In genomic region chrX:49842603-49843002, GRCh38 we compare ENCODE assay signal across 2 cellular contexts.
TF ChIP-seq lines count a peak whose summit lies in the region.

No MANE protein-coding gene starts in this region.

TF ChIP-seq in K562, 482 proteins besides CTCF, POLR2A, EP300 and RAD21 (continued from another document):
- peak; percentile 84 for TF ChIP-seq ZBTB40 (IDR thresholded peaks at IDR 0.05)
- no peak for TF ChIP-seq ZBTB40 (CRISPR knock-in tag; IDR thresholded peaks at IDR 0.05)
- no peak for TF ChIP-seq DDX20 (tag; IDR thresholded peaks at IDR 0.05; ENCODE audit: low read depth)
- TF ChIP-seq ZNF384 (IDR thresholded peaks at IDR 0.05; ENCODE audit: low read depth, low read length) = peak; percentile 77

TF ChIP-seq in HepG2, 621 proteins besides CTCF, POLR2A, EP300 and RAD21 (continued from another document and continues in another):
- TF ChIP-seq HINFP (CRISPR knock-in tag; IDR thresholded peaks at IDR 0.05; ENCODE audit: low read depth) = no peak
- no peak for TF ChIP-seq ZNF101 (CRISPR knock-in tag; IDR thresholded peaks at IDR 0.05; ENCODE audit: borderline replicate concordance, low read depth)
- TF ChIP-seq, protein P1, sequence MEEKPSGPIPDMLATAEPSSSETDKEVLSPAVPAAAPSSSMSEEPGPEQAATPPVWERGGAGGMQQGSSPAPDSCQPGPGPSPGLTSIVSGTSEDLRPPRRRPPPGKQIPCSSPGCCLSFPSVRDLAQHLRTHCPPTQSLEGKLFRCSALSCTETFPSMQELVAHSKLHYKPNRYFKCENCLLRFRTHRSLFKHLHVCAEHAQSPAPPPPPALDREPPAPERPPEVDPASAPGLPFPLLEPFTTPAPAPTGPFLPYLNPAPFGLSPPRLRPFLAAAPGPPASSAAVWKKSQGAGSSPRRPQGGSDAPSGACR (CRISPR knock-in tag; IDR thresholded peaks at IDR 0.05) = no peak
- TF ChIP-seq ZBTB25 (CRISPR knock-in tag; IDR thresholded peaks at IDR 0.05) = no peak
- TF ChIP-seq ZNF781 (CRISPR knock-in tag; IDR thresholded peaks at IDR 0.05; ENCODE audit: borderline replicate concordance, not compliant biosample characterization) = no peak
- TF ChIP-seq CCAR2 (optimal IDR thresholded peaks at IDR 0.05; ENCODE audit: low read depth, low read length) = no peak
- no peak for TF ChIP-seq SRY (CRISPR knock-in tag; IDR thresholded peaks at IDR 0.05)
- TF ChIP-seq IRF9 (CRISPR knock-in tag; IDR thresholded peaks at IDR 0.05; ENCODE audit: borderline replicate concordance) = no peak
- no peak for TF ChIP-seq EEA1 (CRISPR knock-in tag; IDR thresholded peaks at IDR 0.05; ENCODE audit: borderline replicate concordance)
- no peak for TF ChIP-seq ZNF260 (CRISPR knock-in tag; IDR thresholded peaks at IDR 0.05; ENCODE audit: borderline replicate concordance, low read depth)
- no peak for TF ChIP-seq HES4 (CRISPR knock-in tag; IDR thresholded peaks at IDR 0.05; ENCODE audit: borderline replicate concordance)
- TF ChIP-seq ZNF253 (CRISPR knock-in tag; IDR thresholded peaks at IDR 0.05; ENCODE audit: borderline replicate concordance) = no peak
- no peak for TF ChIP-seq RORA (CRISPR knock-in tag; IDR thresholded peaks at IDR 0.05)
- no peak for TF ChIP-seq MEIS2 (CRISPR knock-in tag; IDR thresholded peaks at IDR 0.05)
- no peak for TF ChIP-seq SP1 (IDR thresholded peaks at IDR 0.05)
- TF ChIP-seq SP1 (CRISPR knock-in tag; IDR thresholded peaks at IDR 0.05) = no peak
- no peak for TF ChIP-seq SOX6 (IDR thresholded peaks at IDR 0.05)
- TF ChIP-seq SOX6 (CRISPR knock-in tag; IDR thresholded peaks at IDR 0.05) = peak; percentile 58; the same call in 1 of the 2 replicates
- TF ChIP-seq SNAI1 (CRISPR knock-in tag; IDR thresholded peaks at IDR 0.05; ENCODE audit: borderline replicate concordance) = no peak
- TF ChIP-seq, protein P2, sequence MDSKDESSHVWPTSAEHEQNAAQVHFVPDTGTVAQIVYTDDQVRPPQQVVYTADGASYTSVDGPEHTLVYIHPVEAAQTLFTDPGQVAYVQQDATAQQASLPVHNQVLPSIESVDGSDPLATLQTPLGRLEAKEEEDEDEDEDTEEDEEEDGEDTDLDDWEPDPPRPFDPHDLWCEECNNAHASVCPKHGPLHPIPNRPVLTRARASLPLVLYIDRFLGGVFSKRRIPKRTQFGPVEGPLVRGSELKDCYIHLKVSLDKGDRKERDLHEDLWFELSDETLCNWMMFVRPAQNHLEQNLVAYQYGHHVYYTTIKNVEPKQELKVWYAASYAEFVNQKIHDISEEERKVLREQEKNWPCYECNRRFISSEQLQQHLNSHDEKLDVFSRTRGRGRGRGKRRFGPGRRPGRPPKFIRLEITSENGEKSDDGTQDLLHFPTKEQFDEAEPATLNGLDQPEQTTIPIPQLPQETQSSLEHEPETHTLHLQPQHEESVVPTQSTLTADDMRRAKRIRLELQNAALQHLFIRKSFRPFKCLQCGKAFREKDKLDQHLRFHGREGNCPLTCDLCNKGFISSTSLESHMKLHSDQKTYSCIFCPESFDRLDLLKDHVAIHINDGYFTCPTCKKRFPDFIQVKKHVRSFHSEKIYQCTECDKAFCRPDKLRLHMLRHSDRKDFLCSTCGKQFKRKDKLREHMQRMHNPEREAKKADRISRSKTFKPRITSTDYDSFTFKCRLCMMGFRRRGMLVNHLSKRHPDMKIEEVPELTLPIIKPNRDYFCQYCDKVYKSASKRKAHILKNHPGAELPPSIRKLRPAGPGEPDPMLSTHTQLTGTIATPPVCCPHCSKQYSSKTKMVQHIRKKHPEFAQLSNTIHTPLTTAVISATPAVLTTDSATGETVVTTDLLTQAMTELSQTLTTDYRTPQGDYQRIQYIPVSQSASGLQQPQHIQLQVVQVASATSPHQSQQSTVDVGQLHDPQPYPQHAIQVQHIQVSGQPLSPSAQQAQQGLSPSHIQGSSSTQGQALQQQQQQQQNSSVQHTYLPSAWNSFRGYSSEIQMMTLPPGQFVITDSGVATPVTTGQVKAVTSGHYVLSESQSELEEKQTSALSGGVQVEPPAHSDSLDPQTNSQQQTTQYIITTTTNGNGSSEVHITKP (CRISPR knock-in tag; IDR thresholded peaks at IDR 0.05; ENCODE audit: low read depth) = no peak
- TF ChIP-seq ZMYM2 (CRISPR knock-in tag; IDR thresholded peaks at IDR 0.05) = no peak
- TF ChIP-seq KMT2A (CRISPR knock-in tag; IDR thresholded peaks at IDR 0.05) = no peak
- TF ChIP-seq DR1 (CRISPR knock-in tag; IDR thresholded peaks at IDR 0.05) = no peak
- TF ChIP-seq KLF6 (CRISPR knock-in tag; IDR thresholded peaks at IDR 0.05) = no peak
- TF ChIP-seq HOXA3 (CRISPR knock-in tag; IDR thresholded peaks at IDR 0.05) = no peak
- TF ChIP-seq, protein P3, sequence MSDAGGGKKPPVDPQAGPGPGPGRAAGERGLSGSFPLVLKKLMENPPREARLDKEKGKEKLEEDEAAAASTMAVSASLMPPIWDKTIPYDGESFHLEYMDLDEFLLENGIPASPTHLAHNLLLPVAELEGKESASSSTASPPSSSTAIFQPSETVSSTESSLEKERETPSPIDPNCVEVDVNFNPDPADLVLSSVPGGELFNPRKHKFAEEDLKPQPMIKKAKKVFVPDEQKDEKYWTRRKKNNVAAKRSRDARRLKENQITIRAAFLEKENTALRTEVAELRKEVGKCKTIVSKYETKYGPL (CRISPR knock-in tag; IDR thresholded peaks at IDR 0.05) = no peak
- TF ChIP-seq U2AF2 (IDR thresholded peaks at IDR 0.05; ENCODE audit: low read depth, low read length) = no peak
- TF ChIP-seq ZSCAN30 (CRISPR knock-in tag; IDR thresholded peaks at IDR 0.05) = no peak
- no peak for TF ChIP-seq ZNF350 (CRISPR knock-in tag; IDR thresholded peaks at IDR 0.05; ENCODE audit: borderline replicate concordance, low read depth)
- no peak for TF ChIP-seq ZFP41 (CRISPR knock-in tag; IDR thresholded peaks at IDR 0.05; ENCODE audit: borderline replicate concordance)
- no peak for TF ChIP-seq ZNF552 (CRISPR knock-in tag; IDR thresholded peaks at IDR 0.05; ENCODE audit: borderline replicate concordance)
- no peak for TF ChIP-seq ZNF570 (CRISPR knock-in tag; IDR thresholded peaks at IDR 0.05; ENCODE audit: borderline replicate concordance)
- TF ChIP-seq NPAS2 (CRISPR knock-in tag; IDR thresholded peaks at IDR 0.05; ENCODE audit: borderline replicate concordance) = no peak
- no peak for TF ChIP-seq POLR2G (IDR thresholded peaks at IDR 0.05; ENCODE audit: low read depth, low read length)
- TF ChIP-seq, protein P4, sequence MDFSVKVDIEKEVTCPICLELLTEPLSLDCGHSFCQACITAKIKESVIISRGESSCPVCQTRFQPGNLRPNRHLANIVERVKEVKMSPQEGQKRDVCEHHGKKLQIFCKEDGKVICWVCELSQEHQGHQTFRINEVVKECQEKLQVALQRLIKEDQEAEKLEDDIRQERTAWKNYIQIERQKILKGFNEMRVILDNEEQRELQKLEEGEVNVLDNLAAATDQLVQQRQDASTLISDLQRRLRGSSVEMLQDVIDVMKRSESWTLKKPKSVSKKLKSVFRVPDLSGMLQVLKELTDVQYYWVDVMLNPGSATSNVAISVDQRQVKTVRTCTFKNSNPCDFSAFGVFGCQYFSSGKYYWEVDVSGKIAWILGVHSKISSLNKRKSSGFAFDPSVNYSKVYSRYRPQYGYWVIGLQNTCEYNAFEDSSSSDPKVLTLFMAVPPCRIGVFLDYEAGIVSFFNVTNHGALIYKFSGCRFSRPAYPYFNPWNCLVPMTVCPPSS (IDR thresholded peaks at IDR 0.05) = no peak
- TF ChIP-seq GATAD2A (CRISPR knock-in tag; IDR thresholded peaks at IDR 0.05) = peak; percentile 44; the same call in 1 of the 2 replicates
- TF ChIP-seq ZKSCAN1 (IDR thresholded peaks at IDR 0.05; ENCODE audit: low read length) = no peak
- TF ChIP-seq ZNF816 (CRISPR knock-in tag; IDR thresholded peaks at IDR 0.05; ENCODE audit: borderline replicate concordance) = no peak
- no peak for TF ChIP-seq TFAP4 (IDR thresholded peaks at IDR 0.05; ENCODE audit: borderline replicate concordance, low read depth)
- TF ChIP-seq, protein P5, sequence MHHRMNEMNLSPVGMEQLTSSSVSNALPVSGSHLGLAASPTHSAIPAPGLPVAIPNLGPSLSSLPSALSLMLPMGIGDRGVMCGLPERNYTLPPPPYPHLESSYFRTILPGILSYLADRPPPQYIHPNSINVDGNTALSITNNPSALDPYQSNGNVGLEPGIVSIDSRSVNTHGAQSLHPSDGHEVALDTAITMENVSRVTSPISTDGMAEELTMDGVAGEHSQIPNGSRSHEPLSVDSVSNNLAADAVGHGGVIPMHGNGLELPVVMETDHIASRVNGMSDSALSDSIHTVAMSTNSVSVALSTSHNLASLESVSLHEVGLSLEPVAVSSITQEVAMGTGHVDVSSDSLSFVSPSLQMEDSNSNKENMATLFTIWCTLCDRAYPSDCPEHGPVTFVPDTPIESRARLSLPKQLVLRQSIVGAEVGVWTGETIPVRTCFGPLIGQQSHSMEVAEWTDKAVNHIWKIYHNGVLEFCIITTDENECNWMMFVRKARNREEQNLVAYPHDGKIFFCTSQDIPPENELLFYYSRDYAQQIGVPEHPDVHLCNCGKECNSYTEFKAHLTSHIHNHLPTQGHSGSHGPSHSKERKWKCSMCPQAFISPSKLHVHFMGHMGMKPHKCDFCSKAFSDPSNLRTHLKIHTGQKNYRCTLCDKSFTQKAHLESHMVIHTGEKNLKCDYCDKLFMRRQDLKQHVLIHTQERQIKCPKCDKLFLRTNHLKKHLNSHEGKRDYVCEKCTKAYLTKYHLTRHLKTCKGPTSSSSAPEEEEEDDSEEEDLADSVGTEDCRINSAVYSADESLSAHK (CRISPR knock-in tag; IDR thresholded peaks at IDR 0.05; ENCODE audit: borderline replicate concordance) = no peak
- no peak for TF ChIP-seq ZNF557 (CRISPR knock-in tag; IDR thresholded peaks at IDR 0.05)
- no peak for TF ChIP-seq ZNF574 (CRISPR knock-in tag; IDR thresholded peaks at IDR 0.05)
- TF ChIP-seq, protein P6, sequence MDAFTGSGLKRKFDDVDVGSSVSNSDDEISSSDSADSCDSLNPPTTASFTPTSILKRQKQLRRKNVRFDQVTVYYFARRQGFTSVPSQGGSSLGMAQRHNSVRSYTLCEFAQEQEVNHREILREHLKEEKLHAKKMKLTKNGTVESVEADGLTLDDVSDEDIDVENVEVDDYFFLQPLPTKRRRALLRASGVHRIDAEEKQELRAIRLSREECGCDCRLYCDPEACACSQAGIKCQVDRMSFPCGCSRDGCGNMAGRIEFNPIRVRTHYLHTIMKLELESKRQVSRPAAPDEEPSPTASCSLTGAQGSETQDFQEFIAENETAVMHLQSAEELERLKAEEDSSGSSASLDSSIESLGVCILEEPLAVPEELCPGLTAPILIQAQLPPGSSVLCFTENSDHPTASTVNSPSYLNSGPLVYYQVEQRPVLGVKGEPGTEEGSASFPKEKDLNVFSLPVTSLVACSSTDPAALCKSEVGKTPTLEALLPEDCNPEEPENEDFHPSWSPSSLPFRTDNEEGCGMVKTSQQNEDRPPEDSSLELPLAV (CRISPR knock-in tag; conservative IDR thresholded peaks at IDR 0.05; ENCODE audit: low read depth) = no peak
